In genomic region chr9:122347348-122348287, GRCh38 we compare ENCODE assay signal across 1 cellular context.
TF ChIP-seq lines count a peak whose summit lies in the region.

No MANE protein-coding gene starts in this region.

TF ChIP-seq in HepG2, 621 proteins besides CTCF, POLR2A, EP300 and RAD21 (continued from another document and continues in another):
- TF ChIP-seq ZNF318 (CRISPR knock-in tag; IDR thresholded peaks at IDR 0.05) (no peak), ZNF138 (CRISPR knock-in tag; IDR thresholded peaks at IDR 0.05; ENCODE audit: low read depth) (no peak), ZNF33A (CRISPR knock-in tag; IDR thresholded peaks at IDR 0.05; ENCODE audit: borderline replicate concordance) (no peak), ZUFSP (CRISPR knock-in tag; IDR thresholded peaks at IDR 0.05; ENCODE audit: borderline replicate concordance) (no peak), NKX3-1 (CRISPR knock-in tag; IDR thresholded peaks at IDR 0.05) (no peak), ZNF512 (CRISPR knock-in tag; IDR thresholded peaks at IDR 0.05) (no peak), ARID3A (IDR thresholded peaks at IDR 0.05; ENCODE audit: low read depth, low read length) (no peak), MLX (CRISPR knock-in tag; IDR thresholded peaks at IDR 0.05) (no peak), ZFP36 (IDR thresholded peaks at IDR 0.05; ENCODE audit: borderline replicate concordance, low read depth, low read length, partially characterized antibody) (peak; percentile 46), ZBTB10 (CRISPR knock-in tag; IDR thresholded peaks at IDR 0.05; ENCODE audit: borderline replicate concordance) (no peak), RARA (CRISPR knock-in tag; IDR thresholded peaks at IDR 0.05) (no peak), AHR (CRISPR knock-in tag; IDR thresholded peaks at IDR 0.05) (no peak), ELF1 (CRISPR knock-in tag; IDR thresholded peaks at IDR 0.05) (peak; percentile 18; the same call in 1 of the 2 replicates), MED8 (CRISPR knock-in tag; IDR thresholded peaks at IDR 0.05; ENCODE audit: insufficient replicate concordance) (no peak), NFAT5 (CRISPR knock-in tag; IDR thresholded peaks at IDR 0.05) (no peak), ZNF251 (CRISPR knock-in tag; IDR thresholded peaks at IDR 0.05) (no peak), LBX2 (CRISPR knock-in tag; IDR thresholded peaks at IDR 0.05; ENCODE audit: borderline replicate concordance) (no peak), HOXA7 (CRISPR knock-in tag; IDR thresholded peaks at IDR 0.05) (no peak), ETS1 (CRISPR knock-in tag; IDR thresholded peaks at IDR 0.05) (no peak), KMT2B (CRISPR knock-in tag; IDR thresholded peaks at IDR 0.05) (no peak), NFE2L1 (CRISPR knock-in tag; IDR thresholded peaks at IDR 0.05; ENCODE audit: borderline replicate concordance) (no peak), SOX5 (CRISPR knock-in tag; IDR thresholded peaks at IDR 0.05; ENCODE audit: borderline replicate concordance) (no peak), ZNF3 (CRISPR knock-in tag; IDR thresholded peaks at IDR 0.05) (peak; percentile 97), SMARCC2 (IDR thresholded peaks at IDR 0.05) (no peak), HOXD1 (CRISPR knock-in tag; IDR thresholded peaks at IDR 0.05) (0 out of 2 replicates have a peak, but pooled peaks have one; percentile 35), MEIS2 (CRISPR knock-in tag; IDR thresholded peaks at IDR 0.05) (no peak), ZFX (CRISPR knock-in tag; IDR thresholded peaks at IDR 0.05; ENCODE audit: low read depth) (peak; percentile 1; the same call in 1 of the 2 replicates)
